ENCODE assay signal across 7 cellular contexts in genomic region chr2:118061135-118061955, GRCh38. TPM values are rescaled to one million over a fixed set of nuclear protein-coding genes. Genes with fewer than 3 reads are reported as not detected.
DNase-seq lines count a peak whose midpoint lies in the region; ATAC-seq and TF ChIP-seq lines count a peak whose summit lies in the region.

No MANE protein-coding gene starts in this region.

- TF ChIP-seq CTCF in GM13976 (IDR thresholded peaks at IDR 0.05; ENCODE audit: borderline replicate concordance, control extremely low read depth, extremely low read depth, insufficient read depth, missing control alignments) = peak; percentile 54
- TF ChIP-seq CTCF in lung (IDR thresholded peaks at IDR 0.05; ENCODE audit: control extremely low read depth, extremely low read depth) = no peak

- H4K20me1 ChIP-seq in GM23248 (ENCODE audit: insufficient read depth) = no peaks in the 10 kb centered on the region

- TF ChIP-seq RAD21 in Ishikawa (IDR thresholded peaks at IDR 0.05; ENCODE audit: low read depth) = peak; percentile 50

- 39 to 57% methylated on average over 4 of the region's 4 CpGs for WGBS in GM23248 (ENCODE audit: low coverage in 1 of 2, low lambda C conversion rate in 2 of 2, missing lambda C conversion rate in 2 of 2), 2 experiments
- WGBS in lung, 2 donors = 65 to 71% methylated on average over 4 of the region's 4 CpGs

- H3K36me3 ChIP-seq in GM23248 (ENCODE audit: low read depth) = no peaks in the 10 kb centered on the region
- H3K36me3 ChIP-seq in lung (ENCODE audit: control insufficient read depth in 2 of 2, insufficient read depth in 2 of 2, low read length in 2 of 2) = no peaks in the 10 kb centered on the region

- H3K4me3 ChIP-seq in GM23248 (no peak overlapping the region), lung (no peak overlapping the region)

- H3K4me1 ChIP-seq in GM23248 (ENCODE audit: insufficient read depth) (peaks cover 34% of the 10 kb centered on the region), lung (ENCODE audit: control insufficient read depth in 2 of 2, insufficient read depth in 2 of 2, low read length in 2 of 2) (no peaks in the 10 kb centered on the region)

- peak; percentile 79 for ATAC-seq in lung (ENCODE audit: insufficient read depth, low FRiP score)

- peak overlapping the region; percentile 90 for H3K27ac ChIP-seq in GM23248
- H3K27ac ChIP-seq in lung (ENCODE audit: low read depth in 1 of 2, low read length in 1 of 2) = no peak overlapping the region
- no peak overlapping the region for H3K27ac ChIP-seq in caudate nucleus (ENCODE audit: low read depth, low read length)

- H3K9me3 ChIP-seq in GM23248 (ENCODE audit: low read depth) = no peaks in the 10 kb centered on the region
- no peaks in the 10 kb centered on the region for H3K9me3 ChIP-seq in lung (ENCODE audit: control insufficient read depth in 2 of 2, insufficient read depth in 1 of 2, low read length in 1 of 2)

- H3F3A ChIP-seq in GM23248 (ENCODE audit: insufficient read depth) = peaks cover 34% of the 10 kb centered on the region

- H3K79me2 ChIP-seq in GM23248 (ENCODE audit: insufficient read depth) = no peaks in the 10 kb centered on the region

- H3K4me2 ChIP-seq in GM23248 (ENCODE audit: unreplicated experiment) = peak overlapping the region; percentile 19

- peak overlapping the region; percentile 36; the same call in 1 of the 2 replicates for H3K9ac ChIP-seq in GM23248

- H2AFZ ChIP-seq in GM23248 = peak overlapping the region; percentile 37; the same call in 1 of the 2 replicates

- H3K27me3 ChIP-seq in GM23248 (replicated peaks; ENCODE audit: insufficient read depth) (no peaks in the 10 kb centered on the region), lung (ENCODE audit: control insufficient read depth, insufficient read depth) (no peaks in the 10 kb centered on the region)

- DNase-seq in GM13976 (ENCODE audit: low spot score) (peak; percentile 11), GM23248 (peak; percentile 86), astrocyte of the hippocampus (ENCODE audit: low read depth, low spot score) (peak; percentile 73), lung (ENCODE audit: low spot score) (no peak), caudate nucleus (lab: John Stamatoyannopoulos, UW) (no peak)
- no peak for DNase-seq in activated CD4-positive, CD25-positive, alpha-beta regulatory T cell (lab: John Stamatoyannopoulos, UW)

- H3K9me2 ChIP-seq in GM23248 (ENCODE audit: insufficient read depth) = no peaks in the 10 kb centered on the region

- in situ Hi-C loops in GM13976 (cut with MboI; ENCODE audit: low sequenced_read_pairs, unreplicated experiment) (no loop called here), GM23248 (cut with MboI) (no loop called here)

- no peak for TF ChIP-seq EP300 in Ishikawa (IDR thresholded peaks at IDR 0.05; ENCODE audit: borderline replicate concordance)

TF ChIP-seq in Ishikawa, 13 proteins besides CTCF, POLR2A, EP300 and RAD21:
- TF ChIP-seq TCF12 (IDR thresholded peaks at IDR 0.05; ENCODE audit: low read depth) = no peak
- TF ChIP-seq CEBPB (IDR thresholded peaks at IDR 0.05) = peak; percentile 7; the same call in 1 of the 2 replicates
- TF ChIP-seq CREB1 (IDR thresholded peaks at IDR 0.05; ENCODE audit: low read depth) = no peak

RNA-seq across cellular contexts. Expression of gene INSIG2, which starts 26.9 kb away (rescaled TPM):
- 13.0 and 21.0 TPM in 2 replicates for total RNA-seq in GM23248 (2014; rRNA removed; shearing (Covaris generic))
- 35.6 and 36.1 TPM in 2 replicates for polyA plus RNA-seq in GM23248 (2016; fragmentation: Nextera tagmentation; extraction: Ambion mirVana)
- total RNA-seq in lung = 10 to 100 TPM; 26.6 to 40.6 TPM
- polyA plus RNA-seq in lung = 10 to 100 TPM; 16.4 to 19.2 TPM

RNA-seq across cellular contexts. Expression of gene CCDC93, which starts 47.5 kb away (rescaled TPM):
- total RNA-seq in GM23248 (2014; rRNA removed; shearing (Covaris generic)) = 15.9 and 23.8 TPM in 2 replicates
- 11.4 and 12.8 TPM in 2 replicates for polyA plus RNA-seq in GM23248 (2016; fragmentation: Nextera tagmentation; extraction: Ambion mirVana)
- total RNA-seq in lung = 10 to 100 TPM; 33.3 to 45.6 TPM
- 10 to 100 TPM in 1 of 2 donors, 1 to 10 TPM in 1; 9.6 to 15.2 TPM for polyA plus RNA-seq in lung

Comparison
In these comparisons a context has a peak if more than half of its experiments do, and no peak if none do; other contexts are left out.
1. DNase-seq: peak in GM13976 (single experiment), GM23248 (single experiment) and astrocyte of the hippocampus (single experiment); none in lung (single experiment), caudate nucleus (0 of 61) and activated CD4-positive, CD25-positive, alpha-beta regulatory T cell (0 of 4).